ENCODE assay signal across 15 cellular contexts in genomic region chr1:169941982-169942830, GRCh38. TPM values are rescaled to one million over a fixed set of nuclear protein-coding genes. Genes with fewer than 3 reads are reported as not detected.
DNase-seq lines count a peak whose midpoint lies in the region; ATAC-seq, FAIRE-seq and TF ChIP-seq lines count a peak whose summit lies in the region.
"Had no signal": no experiment of that assay in that cellular context is flagged by ENCODE, and none has a peak within 500 bp of the region (broad histone marks: within the 10 kb centered on the region; RNA-seq: fewer than 3 reads in every experiment).

No MANE protein-coding gene starts in this region.

- H3K27me3 ChIP-seq in IMR-90 (ENCODE audit: control insufficient read depth, insufficient read depth, low read length) (no peaks in the 10 kb centered on the region), mesendoderm (ENCODE audit: insufficient read depth, low read length, poor library complexity) (no peaks in the 10 kb centered on the region), small intestine (ENCODE audit: control insufficient read depth in 2 of 2, insufficient read depth in 2 of 2, low read length in 2 of 2) (no peaks in the 10 kb centered on the region)
- H3K27me3 ChIP-seq: foreskin keratinocyte had no signal

- H3K23ac ChIP-seq in IMR-90 (ENCODE audit: low read depth, low read length) (peak overlapping the region; percentile 7; the same call in 1 of the 2 replicates), mesendoderm (ENCODE audit: low read length) (no peak overlapping the region)

- no peak overlapping the region for H3K4me3 ChIP-seq in IMR-90 (ENCODE audit: insufficient read depth, low read depth, low read length)
- H3K4me3 ChIP-seq in mesendoderm (ENCODE audit: low read length) = no peak overlapping the region
- H3K4me3 ChIP-seq in small intestine (ENCODE audit: low read depth in 1 of 2, low read length in 2 of 2) = no peak overlapping the region
- H3K4me3 ChIP-seq: left ventricle myocardium inferior had no signal

- no TSS peak for BruUV-seq in IMR-90 (replicated peaks; lab: Mats Ljungman, UMichigan)

- 0 out of 2 replicates have a peak, but pooled peaks cover 3% of the 10 kb centered on the region for H3K9me1 ChIP-seq in IMR-90 (ENCODE audit: insufficient read depth, low read length)

- no peak overlapping the region for H3K9ac ChIP-seq in IMR-90 (ENCODE audit: low read depth, low read length)
- H3K9ac ChIP-seq in mesendoderm (ENCODE audit: low read length) = no peak overlapping the region
- H3K9ac ChIP-seq: parathyroid adenoma had no signal

- no peak overlapping the region for H2AK5ac ChIP-seq in IMR-90 (ENCODE audit: low read depth, low read length)
- no peak overlapping the region for H2AK5ac ChIP-seq in mesendoderm (ENCODE audit: low read length)

- H2AFZ ChIP-seq in IMR-90 (replicated peaks; ENCODE audit: low read length, poor library complexity) = no peak overlapping the region
- H2AFZ ChIP-seq: parathyroid adenoma had no signal

- TF ChIP-seq CTCF in D721Med (IDR thresholded peaks at IDR 0.05; ENCODE audit: insufficient read depth, missing control alignments) (no peak), IMR-90 (conservative IDR thresholded peaks at IDR 0.05; ENCODE audit: low read depth, low read length) (no peak), nephron progenitor cell (IDR thresholded peaks at IDR 0.05) (no peak)

- no peak overlapping the region for H2BK20ac ChIP-seq in IMR-90 (ENCODE audit: low read depth, low read length)

- DNase-seq in D721Med (ENCODE audit: insufficient read length, low spot score) (no peak), IMR-90 (peak; percentile 46), caudate nucleus (lab: John Stamatoyannopoulos, UW) (no peak), nephron progenitor cell (no peak), NCI-H2107 (lab: John Stamatoyannopoulos, UW) (no peak), mesendoderm (no peak), small intestine (no peak)
- DNase-seq: CD4-positive, CD25-positive, alpha-beta regulatory T cell; foreskin keratinocyte; left ventricle myocardium inferior; NCI-H1694; OCI-M1 had no signal

- peak overlapping the region; percentile 91 for H3K27ac Mint-ChIP-seq in nephron progenitor cell
- H3K27ac Mint-ChIP-seq: CD4-positive, CD25-positive, alpha-beta regulatory T cell had no signal

- POLR2A ChIA-PET in IMR-90 (lab: Charles Lee; ENCODE audit: unreplicated experiment) = no interaction called here

- H3K14ac ChIP-seq in IMR-90 (replicated peaks; ENCODE audit: low read depth, low read length) = no peak overlapping the region; the same call in 1 of the 2 replicates

- no peak for TF ChIP-seq POLR2A in IMR-90 (IDR thresholded peaks at IDR 0.05; ENCODE audit: low read depth, low read length)

- intact Hi-C loops in IMR-90 (cut with micrococcal nuclease) = no loop called here

- H3K18ac ChIP-seq in IMR-90 (ENCODE audit: low read depth, low read length) = no peak overlapping the region
- H3K18ac ChIP-seq in mesendoderm (ENCODE audit: low read length) = no peak overlapping the region

- H3K4me1 Mint-ChIP-seq in nephron progenitor cell = peaks cover 24% of the 10 kb centered on the region
- H3K4me1 Mint-ChIP-seq: central memory CD8-positive, alpha-beta T cell had no signal

- H3K4me2 ChIP-seq in IMR-90 (ENCODE audit: low read depth, low read length) (peak overlapping the region; percentile 85), mesendoderm (ENCODE audit: low read length) (no peak overlapping the region)

- H2BK5ac ChIP-seq in IMR-90 (ENCODE audit: low read depth, low read length, poor library complexity, severe bottlenecking) = no peak overlapping the region
- no peak overlapping the region for H2BK5ac ChIP-seq in mesendoderm (ENCODE audit: low read length)

- H3K4me1 ChIP-seq in IMR-90 (ENCODE audit: control insufficient read depth, insufficient read depth, low read length) (peaks cover 4% of the 10 kb centered on the region), mesendoderm (ENCODE audit: control insufficient read depth, low read depth, low read length) (no peaks in the 10 kb centered on the region), small intestine (ENCODE audit: control insufficient read depth in 2 of 2, insufficient read depth in 1 of 2, low read depth in 1 of 2, low read length in 1 of 2) (peaks cover 0 to 3% of the 10 kb centered on the region in 2 donors)
- H3K4me1 ChIP-seq: foreskin keratinocyte, left ventricle myocardium inferior, parathyroid adenoma had no signal

- H2BK120ac ChIP-seq in IMR-90 (ENCODE audit: low read depth, low read length) (no peak overlapping the region; the same call in 1 of the 2 replicates), mesendoderm (ENCODE audit: low read depth, low read length) (no peak overlapping the region)

- H3K56ac ChIP-seq in IMR-90 (ENCODE audit: extremely low read depth, insufficient read depth, low read length) (no peak overlapping the region), mesendoderm (ENCODE audit: low read length) (no peak overlapping the region)

- H3K9me3 ChIP-seq in IMR-90 (ENCODE audit: control insufficient read depth, insufficient read depth, low read length) (no peaks in the 10 kb centered on the region), small intestine (ENCODE audit: control insufficient read depth, low read depth) (no peaks in the 10 kb centered on the region)
- H3K9me3 ChIP-seq: left ventricle myocardium inferior had no signal

- no peak overlapping the region for H4K91ac ChIP-seq in IMR-90 (ENCODE audit: insufficient read depth, low read depth, low read length)

- no peak overlapping the region for H3K4ac ChIP-seq in IMR-90 (ENCODE audit: low read depth, low read length)
- H3K4ac ChIP-seq in mesendoderm (ENCODE audit: low read depth, low read length) = no peak overlapping the region

- H2BK15ac ChIP-seq in IMR-90 (ENCODE audit: low read depth, low read length) (no peak overlapping the region), mesendoderm (replicated peaks; ENCODE audit: low read depth) (no peak overlapping the region)

- H3K79me1 ChIP-seq in IMR-90 (ENCODE audit: low read depth in 1 of 2, low read length in 2 of 2) (no peaks in the 10 kb centered on the region), mesendoderm (ENCODE audit: low read length) (no peaks in the 10 kb centered on the region)

- ATAC-seq in IMR-90 (ENCODE audit: low read depth) (peak; percentile 57), HG03457 (IDR thresholded peaks at IDR 0.05; ENCODE audit: unreplicated experiment) (no peak)
- ATAC-seq: foreskin keratinocyte had no signal

- CTCF ChIA-PET in IMR-90 (lab: Yijun Ruan, JAX) = no interaction called here

- in situ Hi-C loops in IMR-90 (cut with MboI; ENCODE audit: low sequenced_read_pairs) = loop anchor here (25.0 kb wide), 2 partner anchors 720 to 820 kb away; partner anchors contain the start of gene PRRX1

- no peaks in the 10 kb centered on the region for H3K27me3 Mint-ChIP-seq in nephron progenitor cell (ENCODE audit: low read depth, poor library complexity)
- H3K27me3 Mint-ChIP-seq: CD4-positive, CD25-positive, alpha-beta regulatory T cell; central memory CD8-positive, alpha-beta T cell had no signal

- H3K9me3 Mint-ChIP-seq in nephron progenitor cell = no peaks in the 10 kb centered on the region
- H3K9me3 Mint-ChIP-seq: CD4-positive, CD25-positive, alpha-beta regulatory T cell; central memory CD8-positive, alpha-beta T cell had no signal

- H3K4me3 Mint-ChIP-seq in nephron progenitor cell = no peak overlapping the region
- H3K4me3 Mint-ChIP-seq: CD4-positive, CD25-positive, alpha-beta regulatory T cell; central memory CD8-positive, alpha-beta T cell had no signal

- H4K20me1 ChIP-seq in IMR-90 (ENCODE audit: insufficient read depth, low read length) = no peaks in the 10 kb centered on the region

- H4K8ac ChIP-seq in IMR-90 (ENCODE audit: low read depth in 2 of 2, low read length in 2 of 2) = no peak overlapping the region
- H4K8ac ChIP-seq in mesendoderm (ENCODE audit: low read depth, low read length) = no peak overlapping the region

- H3K79me2 ChIP-seq in mesendoderm (ENCODE audit: control insufficient read depth, insufficient read depth, low read length) = no peaks in the 10 kb centered on the region
- H3K79me2 ChIP-seq: parathyroid adenoma had no signal

- no peak overlapping the region for H2AK9ac ChIP-seq in IMR-90 (replicated peaks; ENCODE audit: low read depth, low read length, poor library complexity)

- no peak for TF ChIP-seq RAD21 in IMR-90 (IDR thresholded peaks at IDR 0.05; ENCODE audit: low read length)

- no CpG with 5 or more reads among the region's 2 CpGs for WGBS in IMR-90 (ENCODE audit: extremely low coverage in 2 of 2, insufficient read length in 1 of 2), 2 experiments
- WGBS in mesendoderm (ENCODE audit: extremely low coverage, insufficient coverage, low lambda C conversion rate) = no CpG with 5 or more reads among the region's 2 CpGs
- WGBS in small intestine, 3 donors = 74 to 93% (median 87%) methylated on average over 2 of the region's 2 CpGs

- H3K36me3 ChIP-seq in IMR-90 (ENCODE audit: control insufficient read depth, insufficient read depth, low read length) (no peaks in the 10 kb centered on the region; the same call in 1 of the 2 replicates), mesendoderm (ENCODE audit: control insufficient read depth, insufficient read depth, low read length) (no peaks in the 10 kb centered on the region), small intestine (ENCODE audit: control insufficient read depth in 2 of 2, insufficient read depth in 2 of 2, low read length in 2 of 2) (no peaks in the 10 kb centered on the region)

- no peaks in the 10 kb centered on the region for H3K36me3 Mint-ChIP-seq in nephron progenitor cell (ENCODE audit: low read depth)

- H3K27ac ChIP-seq in IMR-90 (ENCODE audit: insufficient read depth, low read length) (peak overlapping the region; percentile 44; the same call in 1 of the 2 replicates), caudate nucleus (ENCODE audit: low read depth, low read length) (peak overlapping the region; percentile 38), mesendoderm (ENCODE audit: low read depth, low read length) (no peak overlapping the region), small intestine (ENCODE audit: low read depth in 1 of 2, low read length in 1 of 2) (no peak overlapping the region)
- H3K27ac ChIP-seq: foreskin keratinocyte, left ventricle myocardium inferior, parathyroid adenoma had no signal

- FAIRE-seq in D721Med (lab: Jason Lieb, UNC) (peak; percentile 67), small intestine (lab: Jason Lieb, UNC) (no peak)

- dilution Hi-C loops in IMR-90 (cut with HindIII; ENCODE audit: low sequenced_read_pairs, unreplicated experiment) = no loop called here

- no peak overlapping the region for H4K5ac ChIP-seq in IMR-90 (ENCODE audit: low read depth, low read length)
- H4K5ac ChIP-seq in mesendoderm (ENCODE audit: low read length) = no peak overlapping the region

TF ChIP-seq in IMR-90, 13 proteins besides CTCF, POLR2A, EP300 and RAD21 (continues in another document):
- no peak for TF ChIP-seq BHLHE40 (IDR thresholded peaks at IDR 0.05; ENCODE audit: low read depth, low read length)

RNA-seq across cellular contexts. Expression of gene SCYL3, which starts 48.5 kb away (rescaled TPM):
- total RNA-seq in IMR-90 (2012; rRNA removed) = 6.7 and 8.4 TPM in 2 replicates
- polyA plus RNA-seq in IMR-90 (2012; rRNA removed) (3.2 and 3.9 TPM in 2 replicates), small intestine (1 to 10 TPM; 4.4 to 6.7 (median 4.6) TPM)
- polyA plus RNA-seq in IMR-90 (2012; cell fraction: cytosol; rRNA removed) = 0.73 and 0.86 TPM in 2 replicates
- polyA plus RNA-seq in IMR-90 (2012; cell fraction: nucleus; rRNA removed; ENCODE audit: low replicate concordance) = 1.5 and 8.5 TPM in 2 replicates
- polyA plus RNA-seq in mesendoderm (2013, experiment 1 of 2) = 2.8 TPM
- 2.8 TPM for polyA plus RNA-seq in mesendoderm (2013, experiment 2 of 2)

Comparison
In these comparisons a context has a peak if more than half of its experiments do, and no peak if none do; other contexts are left out.
1. H3K27ac ChIP-seq: peak in IMR-90 (single experiment) and caudate nucleus (single experiment); none in mesendoderm (single experiment) and small intestine (0 of 2).